In the genomic region with DNA sequence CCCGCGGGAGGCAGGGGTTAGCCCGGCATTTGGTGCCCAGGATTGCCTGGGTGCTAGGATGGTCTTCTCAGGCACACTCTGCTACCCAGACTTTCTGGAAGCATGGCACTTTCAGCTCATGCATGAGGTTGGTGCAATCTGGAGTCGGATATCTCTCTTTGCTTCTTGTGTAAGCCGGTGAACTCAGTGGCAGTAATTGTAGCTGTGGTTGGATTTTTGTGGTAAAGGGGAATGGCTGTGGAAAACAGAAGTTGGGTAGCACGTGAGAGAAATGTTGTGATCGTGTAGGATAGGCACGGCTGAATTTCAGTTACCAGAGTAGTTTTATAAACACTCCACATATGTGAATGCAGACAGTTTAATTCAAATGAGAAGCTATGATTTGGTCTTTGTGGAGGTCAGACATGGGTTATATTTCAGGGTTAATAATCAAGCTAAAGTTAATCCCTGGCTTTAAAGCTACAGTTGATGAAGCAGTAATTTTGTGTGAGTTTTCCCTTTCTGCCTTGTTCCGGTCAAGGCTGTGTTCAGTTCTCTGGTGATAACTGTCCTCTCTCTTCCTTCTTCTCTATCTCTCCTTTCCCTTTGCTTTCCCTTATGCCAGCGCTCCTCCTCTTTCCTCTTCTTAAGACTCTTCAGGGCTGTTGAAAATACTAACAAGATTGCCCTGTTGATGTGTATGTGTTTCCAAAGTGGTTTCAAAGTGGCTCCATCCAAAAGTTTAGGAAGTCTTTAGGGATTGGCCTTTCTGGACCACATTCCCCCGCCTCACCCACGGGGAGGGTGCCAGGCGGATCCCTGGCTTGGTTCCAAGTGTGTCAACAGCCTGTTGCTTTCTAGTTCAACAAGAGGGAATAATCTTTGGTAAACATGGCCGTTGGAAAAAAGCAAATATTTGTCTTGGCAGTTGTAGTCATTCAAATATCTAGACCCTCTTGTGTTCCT, we compare ENCODE assay signal across 9 cellular contexts.
DNase-seq lines count a peak whose midpoint lies in the region; ATAC-seq, FAIRE-seq and TF ChIP-seq lines count a peak whose summit lies in the region.
"Had no signal": no experiment of that assay in that cellular context is flagged by ENCODE, and none has a peak within 500 bp of the region (broad histone marks: within the 10 kb centered on the region; RNA-seq: fewer than 3 reads in every experiment).

No MANE protein-coding gene starts in this region.

- H3K27me3 ChIP-seq in stomach = no peaks in the 10 kb centered on the region
- no peaks in the 10 kb centered on the region for H3K27me3 ChIP-seq in vagina

- no peak for ATAC-seq in HG03175 (IDR thresholded peaks at IDR 0.05; ENCODE audit: unreplicated experiment)

- DNase-seq in HuH-7 (ENCODE audit: low spot score) (peak; percentile 68), NOMO-1 (lab: John Stamatoyannopoulos, UW; ENCODE audit: unreplicated experiment in 2 of 2) (peak; percentile 10 to 53), fibroblast of villous mesenchyme (ENCODE audit: low read depth) (peak; percentile 95), stomach (peak; percentile 92), vagina (ENCODE audit: extremely low spot score in 2 of 2) (no peak), HEK293T (ENCODE audit: extremely low spot score) (no peak), HTR-8/SVneo (ENCODE audit: insufficient read length, low spot score) (no peak)
- DNase-seq: midbrain had no signal

- H3K4me3 ChIP-seq in fibroblast of villous mesenchyme (ENCODE audit: low read depth, low read length) = no peak overlapping the region
- no peak overlapping the region for H3K4me3 ChIP-seq in stomach
- no peak overlapping the region for H3K4me3 ChIP-seq in vagina

- no peak for TF ChIP-seq CTCF in fibroblast of villous mesenchyme (IDR thresholded peaks at IDR 0.05; ENCODE audit: insufficient read depth, low read depth, low read length)
- TF ChIP-seq CTCF in stomach (IDR thresholded peaks at IDR 0.05) = no peak
- no peak for TF ChIP-seq CTCF in vagina (IDR thresholded peaks at IDR 0.05)

- POLR2A ChIA-PET in HEK293T (lab: Yijun Ruan, JAX) = no interaction called here

- intact Hi-C loops in stomach (cut with DNase I; ENCODE audit: low total_unique reads) (no loop called here), vagina (cut with DNase I) (no loop called here)

- H3K9me3 ChIP-seq in stomach (no peaks in the 10 kb centered on the region), vagina (no peaks in the 10 kb centered on the region)

- TF ChIP-seq EP300 in stomach (IDR thresholded peaks at IDR 0.05) = no peak

- CTCF ChIA-PET in HEK293T (lab: Yijun Ruan, JAX) = no interaction called here

- H3K36me3 ChIP-seq in stomach = no peaks in the 10 kb centered on the region
- H3K36me3 ChIP-seq in vagina = no peaks in the 10 kb centered on the region

- H3K27ac ChIP-seq in stomach (peak overlapping the region; percentile 27 to 67 (median 31)), vagina (no peak overlapping the region)

- WGBS in stomach, 5 donors = 35 to 51% (median 42%) methylated on average over 14 of the region's 14 CpGs

- no peak for FAIRE-seq in HTR-8/SVneo (lab: Jason Lieb, UNC)

- no peak for TF ChIP-seq POLR2A in stomach (IDR thresholded peaks at IDR 0.05)
- no peak for TF ChIP-seq POLR2A in vagina (IDR thresholded peaks at IDR 0.05)

- H3K4me1 ChIP-seq in stomach = peaks cover 22 to 49% (median 37%) of the 10 kb centered on the region in 4 donors
- peaks cover 27% of the 10 kb centered on the region for H3K4me1 ChIP-seq in vagina

TF ChIP-seq in HEK293T, 16 proteins besides CTCF, POLR2A, EP300 and RAD21:
- TF ChIP-seq SP1 (IDR thresholded peaks at IDR 0.05) = no peak
- no peak for TF ChIP-seq FOXA1 (IDR thresholded peaks at IDR 0.05)
- TF ChIP-seq NFRKB (IDR thresholded peaks at IDR 0.05) = no peak
- TF ChIP-seq BHLHE40 (IDR thresholded peaks at IDR 0.05; ENCODE audit: borderline replicate concordance) = no peak
- no peak for TF ChIP-seq FOXK2 (IDR thresholded peaks at IDR 0.05)
- no peak for TF ChIP-seq TARDBP (IDR thresholded peaks at IDR 0.05)
- no peak for TF ChIP-seq SUZ12 (IDR thresholded peaks at IDR 0.05)
- no peak for TF ChIP-seq FOXM1 (IDR thresholded peaks at IDR 0.05; ENCODE audit: borderline replicate concordance)
- no peak for TF ChIP-seq CTBP1 (IDR thresholded peaks at IDR 0.05; ENCODE audit: borderline replicate concordance)
- TF ChIP-seq ARNT (IDR thresholded peaks at IDR 0.05) = no peak

Comparison
In these comparisons a context has a peak if more than half of its experiments do, and no peak if none do; other contexts are left out.
1. DNase-seq: peak in HuH-7 (single experiment), NOMO-1 (2 of 2), fibroblast of villous mesenchyme (single experiment) and stomach (single experiment); none in vagina (0 of 2), HEK293T (single experiment) and HTR-8/SVneo (single experiment).